Comparison of ENCODE assay signal across 1 cellular context in the genomic region with DNA sequence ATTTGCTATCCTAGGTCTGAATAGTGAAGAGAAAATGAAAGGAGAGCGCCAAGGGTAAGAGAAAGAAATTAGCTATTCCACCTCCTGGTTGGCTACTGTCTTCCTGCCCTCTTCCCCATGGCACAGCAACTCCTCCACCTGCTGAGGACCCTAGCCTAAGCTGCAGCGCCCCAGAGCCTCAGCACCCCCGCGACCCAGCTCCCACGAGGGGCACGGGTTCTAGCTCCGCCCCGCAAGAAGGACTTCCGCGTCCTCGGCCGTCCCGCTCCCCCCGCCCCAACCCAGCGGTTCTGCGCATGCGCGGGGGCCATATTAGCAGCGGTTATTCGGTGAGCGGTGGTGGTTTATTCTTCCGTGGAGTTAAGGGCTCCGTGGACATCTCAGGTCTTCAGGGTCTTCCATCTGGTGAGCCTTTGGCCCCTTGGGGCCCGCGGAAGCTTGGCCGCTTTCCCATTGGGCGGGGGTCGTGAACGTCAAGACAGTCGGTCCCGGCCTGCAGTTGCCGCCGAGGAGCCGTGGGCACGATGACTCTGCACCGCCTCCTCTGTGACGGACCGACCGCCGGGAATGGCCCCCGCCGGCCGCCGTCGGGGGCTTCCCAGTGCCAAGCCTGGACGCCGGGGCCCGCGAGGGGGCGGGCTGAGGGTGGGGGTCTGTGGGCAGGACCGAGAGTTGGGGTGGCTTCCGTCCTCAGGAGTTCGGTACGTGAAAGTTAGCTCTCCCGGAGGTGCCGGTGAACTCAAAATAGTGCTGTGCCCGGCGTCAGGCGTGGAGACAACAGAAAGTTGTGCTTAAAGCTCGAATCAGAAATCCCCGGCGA.
TF ChIP-seq lines count a peak whose summit lies in the region.

A gene (plus strand): TSS at position 310 of the 820 bp plus-strand sequence. CDS start 1,484 bp downstream, outside the sequence.

TF ChIP-seq in HepG2, 621 proteins besides CTCF, POLR2A, EP300 and RAD21 (continued from another document and continues in another):
- TF ChIP-seq, protein P1, sequence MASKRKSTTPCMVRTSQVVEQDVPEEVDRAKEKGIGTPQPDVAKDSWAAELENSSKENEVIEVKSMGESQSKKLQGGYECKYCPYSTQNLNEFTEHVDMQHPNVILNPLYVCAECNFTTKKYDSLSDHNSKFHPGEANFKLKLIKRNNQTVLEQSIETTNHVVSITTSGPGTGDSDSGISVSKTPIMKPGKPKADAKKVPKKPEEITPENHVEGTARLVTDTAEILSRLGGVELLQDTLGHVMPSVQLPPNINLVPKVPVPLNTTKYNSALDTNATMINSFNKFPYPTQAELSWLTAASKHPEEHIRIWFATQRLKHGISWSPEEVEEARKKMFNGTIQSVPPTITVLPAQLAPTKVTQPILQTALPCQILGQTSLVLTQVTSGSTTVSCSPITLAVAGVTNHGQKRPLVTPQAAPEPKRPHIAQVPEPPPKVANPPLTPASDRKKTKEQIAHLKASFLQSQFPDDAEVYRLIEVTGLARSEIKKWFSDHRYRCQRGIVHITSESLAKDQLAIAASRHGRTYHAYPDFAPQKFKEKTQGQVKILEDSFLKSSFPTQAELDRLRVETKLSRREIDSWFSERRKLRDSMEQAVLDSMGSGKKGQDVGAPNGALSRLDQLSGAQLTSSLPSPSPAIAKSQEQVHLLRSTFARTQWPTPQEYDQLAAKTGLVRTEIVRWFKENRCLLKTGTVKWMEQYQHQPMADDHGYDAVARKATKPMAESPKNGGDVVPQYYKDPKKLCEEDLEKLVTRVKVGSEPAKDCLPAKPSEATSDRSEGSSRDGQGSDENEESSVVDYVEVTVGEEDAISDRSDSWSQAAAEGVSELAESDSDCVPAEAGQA (IDR thresholded peaks at IDR 0.05; ENCODE audit: low read depth): no peak; the same call in 1 of the 2 replicates
- TF ChIP-seq, protein P1 (CRISPR knock-in tag; IDR thresholded peaks at IDR 0.05; ENCODE audit: borderline replicate concordance): 0 out of 2 replicates have a peak, but pooled peaks have one; percentile 35
- TF ChIP-seq SNAI1 (CRISPR knock-in tag; IDR thresholded peaks at IDR 0.05; ENCODE audit: borderline replicate concordance) (no peak), ZNF761 (CRISPR knock-in tag; conservative IDR thresholded peaks at IDR 0.05) (no peak), SMAD1 (CRISPR knock-in tag; IDR thresholded peaks at IDR 0.05; ENCODE audit: borderline replicate concordance, low read depth) (peak; percentile 37; the same call in 1 of the 2 replicates), HMG20A (CRISPR knock-in tag; IDR thresholded peaks at IDR 0.05; ENCODE audit: borderline replicate concordance) (no peak), ZBTB3 (CRISPR knock-in tag; IDR thresholded peaks at IDR 0.05; ENCODE audit: borderline replicate concordance, low read depth) (no peak), ZNF747 (CRISPR knock-in tag; IDR thresholded peaks at IDR 0.05; ENCODE audit: borderline replicate concordance) (peak; percentile 87), SMAD9 (CRISPR knock-in tag; IDR thresholded peaks at IDR 0.05) (0 out of 2 replicates have a peak, but pooled peaks have one; percentile 48), NFE2L2 (IDR thresholded peaks at IDR 0.05; ENCODE audit: low read length) (no peak), ZNF543 (CRISPR knock-in tag; IDR thresholded peaks at IDR 0.05) (0 out of 2 replicates have a peak, but pooled peaks have one; percentile 8), SAP130 (CRISPR knock-in tag; IDR thresholded peaks at IDR 0.05; ENCODE audit: low read depth) (peak; percentile 79), ZNF670 (CRISPR knock-in tag; IDR thresholded peaks at IDR 0.05; ENCODE audit: borderline replicate concordance) (0 out of 2 replicates have a peak, but pooled peaks have one; percentile 71), KDM2A (CRISPR knock-in tag; IDR thresholded peaks at IDR 0.05; ENCODE audit: borderline replicate concordance, low read depth) (peak; percentile 89; the same call in 1 of the 2 replicates), MLLT10 (CRISPR knock-in tag; IDR thresholded peaks at IDR 0.05) (no peak), ZNF619 (CRISPR knock-in tag; IDR thresholded peaks at IDR 0.05) (no peak; the same call in 1 of the 2 replicates), ZNF766 (CRISPR knock-in tag; IDR thresholded peaks at IDR 0.05; ENCODE audit: borderline replicate concordance) (no peak), RORA (CRISPR knock-in tag; IDR thresholded peaks at IDR 0.05) (no peak), TRIM24 (CRISPR knock-in tag; IDR thresholded peaks at IDR 0.05) (no peak), ZNF24 (IDR thresholded peaks at IDR 0.05) (no peak), ZFX (CRISPR knock-in tag; IDR thresholded peaks at IDR 0.05; ENCODE audit: low read depth) (peak; percentile 92), AGO1 (IDR thresholded peaks at IDR 0.05; ENCODE audit: low read depth, low read length, poor library complexity, severe bottlenecking) (no peak), FLYWCH1 (CRISPR knock-in tag; IDR thresholded peaks at IDR 0.05) (no peak), ARNT (IDR thresholded peaks at IDR 0.05) (no peak), ZNF572 (CRISPR knock-in tag; IDR thresholded peaks at IDR 0.05) (peak; percentile 37; the same call in 1 of the 2 replicates), ZNF546 (CRISPR knock-in tag; conservative IDR thresholded peaks at IDR 0.05) (peak; percentile 71; the same call in 1 of the 2 replicates), ZSCAN25 (CRISPR knock-in tag; IDR thresholded peaks at IDR 0.05) (0 out of 2 replicates have a peak, but pooled peaks have one; percentile 24), MAFG (CRISPR knock-in tag; IDR thresholded peaks at IDR 0.05) (no peak)
- TF ChIP-seq, protein P2, sequence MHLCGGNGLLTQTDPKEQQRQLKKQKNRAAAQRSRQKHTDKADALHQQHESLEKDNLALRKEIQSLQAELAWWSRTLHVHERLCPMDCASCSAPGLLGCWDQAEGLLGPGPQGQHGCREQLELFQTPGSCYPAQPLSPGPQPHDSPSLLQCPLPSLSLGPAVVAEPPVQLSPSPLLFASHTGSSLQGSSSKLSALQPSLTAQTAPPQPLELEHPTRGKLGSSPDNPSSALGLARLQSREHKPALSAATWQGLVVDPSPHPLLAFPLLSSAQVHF (CRISPR knock-in tag; IDR thresholded peaks at IDR 0.05): peak; percentile 33; the same call in 1 of the 2 replicates
- TF ChIP-seq, protein P3, sequence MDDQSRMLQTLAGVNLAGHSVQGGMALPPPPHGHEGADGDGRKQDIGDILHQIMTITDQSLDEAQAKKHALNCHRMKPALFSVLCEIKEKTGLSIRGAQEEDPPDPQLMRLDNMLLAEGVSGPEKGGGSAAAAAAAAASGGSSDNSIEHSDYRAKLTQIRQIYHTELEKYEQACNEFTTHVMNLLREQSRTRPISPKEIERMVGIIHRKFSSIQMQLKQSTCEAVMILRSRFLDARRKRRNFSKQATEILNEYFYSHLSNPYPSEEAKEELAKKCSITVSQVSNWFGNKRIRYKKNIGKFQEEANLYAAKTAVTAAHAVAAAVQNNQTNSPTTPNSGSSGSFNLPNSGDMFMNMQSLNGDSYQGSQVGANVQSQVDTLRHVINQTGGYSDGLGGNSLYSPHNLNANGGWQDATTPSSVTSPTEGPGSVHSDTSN (CRISPR knock-in tag; IDR thresholded peaks at IDR 0.05; ENCODE audit: borderline replicate concordance): no peak
- TF ChIP-seq, protein P4, sequence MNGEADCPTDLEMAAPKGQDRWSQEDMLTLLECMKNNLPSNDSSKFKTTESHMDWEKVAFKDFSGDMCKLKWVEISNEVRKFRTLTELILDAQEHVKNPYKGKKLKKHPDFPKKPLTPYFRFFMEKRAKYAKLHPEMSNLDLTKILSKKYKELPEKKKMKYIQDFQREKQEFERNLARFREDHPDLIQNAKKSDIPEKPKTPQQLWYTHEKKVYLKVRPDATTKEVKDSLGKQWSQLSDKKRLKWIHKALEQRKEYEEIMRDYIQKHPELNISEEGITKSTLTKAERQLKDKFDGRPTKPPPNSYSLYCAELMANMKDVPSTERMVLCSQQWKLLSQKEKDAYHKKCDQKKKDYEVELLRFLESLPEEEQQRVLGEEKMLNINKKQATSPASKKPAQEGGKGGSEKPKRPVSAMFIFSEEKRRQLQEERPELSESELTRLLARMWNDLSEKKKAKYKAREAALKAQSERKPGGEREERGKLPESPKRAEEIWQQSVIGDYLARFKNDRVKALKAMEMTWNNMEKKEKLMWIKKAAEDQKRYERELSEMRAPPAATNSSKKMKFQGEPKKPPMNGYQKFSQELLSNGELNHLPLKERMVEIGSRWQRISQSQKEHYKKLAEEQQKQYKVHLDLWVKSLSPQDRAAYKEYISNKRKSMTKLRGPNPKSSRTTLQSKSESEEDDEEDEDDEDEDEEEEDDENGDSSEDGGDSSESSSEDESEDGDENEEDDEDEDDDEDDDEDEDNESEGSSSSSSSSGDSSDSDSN (CRISPR knock-in tag; IDR thresholded peaks at IDR 0.05): peak; percentile 74
- TF ChIP-seq, protein P5, sequence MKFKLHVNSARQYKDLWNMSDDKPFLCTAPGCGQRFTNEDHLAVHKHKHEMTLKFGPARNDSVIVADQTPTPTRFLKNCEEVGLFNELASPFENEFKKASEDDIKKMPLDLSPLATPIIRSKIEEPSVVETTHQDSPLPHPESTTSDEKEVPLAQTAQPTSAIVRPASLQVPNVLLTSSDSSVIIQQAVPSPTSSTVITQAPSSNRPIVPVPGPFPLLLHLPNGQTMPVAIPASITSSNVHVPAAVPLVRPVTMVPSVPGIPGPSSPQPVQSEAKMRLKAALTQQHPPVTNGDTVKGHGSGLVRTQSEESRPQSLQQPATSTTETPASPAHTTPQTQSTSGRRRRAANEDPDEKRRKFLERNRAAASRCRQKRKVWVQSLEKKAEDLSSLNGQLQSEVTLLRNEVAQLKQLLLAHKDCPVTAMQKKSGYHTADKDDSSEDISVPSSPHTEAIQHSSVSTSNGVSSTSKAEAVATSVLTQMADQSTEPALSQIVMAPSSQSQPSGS (CRISPR knock-in tag; IDR thresholded peaks at IDR 0.05): no peak; the same call in 1 of the 2 replicates
- TF ChIP-seq, protein P6, sequence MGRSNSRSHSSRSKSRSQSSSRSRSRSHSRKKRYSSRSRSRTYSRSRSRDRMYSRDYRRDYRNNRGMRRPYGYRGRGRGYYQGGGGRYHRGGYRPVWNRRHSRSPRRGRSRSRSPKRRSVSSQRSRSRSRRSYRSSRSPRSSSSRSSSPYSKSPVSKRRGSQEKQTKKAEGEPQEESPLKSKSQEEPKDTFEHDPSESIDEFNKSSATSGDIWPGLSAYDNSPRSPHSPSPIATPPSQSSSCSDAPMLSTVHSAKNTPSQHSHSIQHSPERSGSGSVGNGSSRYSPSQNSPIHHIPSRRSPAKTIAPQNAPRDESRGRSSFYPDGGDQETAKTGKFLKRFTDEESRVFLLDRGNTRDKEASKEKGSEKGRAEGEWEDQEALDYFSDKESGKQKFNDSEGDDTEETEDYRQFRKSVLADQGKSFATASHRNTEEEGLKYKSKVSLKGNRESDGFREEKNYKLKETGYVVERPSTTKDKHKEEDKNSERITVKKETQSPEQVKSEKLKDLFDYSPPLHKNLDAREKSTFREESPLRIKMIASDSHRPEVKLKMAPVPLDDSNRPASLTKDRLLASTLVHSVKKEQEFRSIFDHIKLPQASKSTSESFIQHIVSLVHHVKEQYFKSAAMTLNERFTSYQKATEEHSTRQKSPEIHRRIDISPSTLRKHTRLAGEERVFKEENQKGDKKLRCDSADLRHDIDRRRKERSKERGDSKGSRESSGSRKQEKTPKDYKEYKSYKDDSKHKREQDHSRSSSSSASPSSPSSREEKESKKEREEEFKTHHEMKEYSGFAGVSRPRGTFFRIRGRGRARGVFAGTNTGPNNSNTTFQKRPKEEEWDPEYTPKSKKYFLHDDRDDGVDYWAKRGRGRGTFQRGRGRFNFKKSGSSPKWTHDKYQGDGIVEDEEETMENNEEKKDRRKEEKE (IDR thresholded peaks at IDR 0.05): no peak
- TF ChIP-seq, protein P7, sequence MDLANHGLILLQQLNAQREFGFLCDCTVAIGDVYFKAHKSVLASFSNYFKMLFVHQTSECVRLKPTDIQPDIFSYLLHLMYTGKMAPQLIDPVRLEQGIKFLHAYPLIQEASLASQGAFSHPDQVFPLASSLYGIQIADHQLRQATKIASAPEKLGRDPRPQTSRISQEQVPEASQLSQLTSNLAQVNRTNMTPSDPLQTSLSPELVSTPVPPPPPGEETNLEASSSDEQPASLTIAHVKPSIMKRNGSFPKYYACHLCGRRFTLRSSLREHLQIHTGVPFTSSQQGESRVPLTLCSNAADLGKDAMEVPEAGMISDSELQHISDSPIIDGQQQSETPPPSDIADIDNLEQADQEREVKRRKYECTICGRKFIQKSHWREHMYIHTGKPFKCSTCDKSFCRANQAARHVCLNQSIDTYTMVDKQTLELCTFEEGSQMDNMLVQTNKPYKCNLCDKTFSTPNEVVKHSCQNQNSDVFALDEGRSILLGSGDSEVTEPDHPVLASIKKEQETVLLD (CRISPR knock-in tag; IDR thresholded peaks at IDR 0.05; ENCODE audit: low read depth): peak; percentile 64; the same call in 1 of the 2 replicates
- TF ChIP-seq, protein P8, sequence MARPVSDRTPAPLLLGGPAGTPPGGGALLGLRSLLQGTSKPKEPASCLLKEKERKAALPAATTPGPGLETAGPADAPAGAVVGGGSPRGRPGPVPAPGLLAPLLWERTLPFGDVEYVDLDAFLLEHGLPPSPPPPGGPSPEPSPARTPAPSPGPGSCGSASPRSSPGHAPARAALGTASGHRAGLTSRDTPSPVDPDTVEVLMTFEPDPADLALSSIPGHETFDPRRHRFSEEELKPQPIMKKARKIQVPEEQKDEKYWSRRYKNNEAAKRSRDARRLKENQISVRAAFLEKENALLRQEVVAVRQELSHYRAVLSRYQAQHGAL (CRISPR knock-in tag; IDR thresholded peaks at IDR 0.05; ENCODE audit: not compliant biosample characterization): no peak
- TF ChIP-seq, protein P9, sequence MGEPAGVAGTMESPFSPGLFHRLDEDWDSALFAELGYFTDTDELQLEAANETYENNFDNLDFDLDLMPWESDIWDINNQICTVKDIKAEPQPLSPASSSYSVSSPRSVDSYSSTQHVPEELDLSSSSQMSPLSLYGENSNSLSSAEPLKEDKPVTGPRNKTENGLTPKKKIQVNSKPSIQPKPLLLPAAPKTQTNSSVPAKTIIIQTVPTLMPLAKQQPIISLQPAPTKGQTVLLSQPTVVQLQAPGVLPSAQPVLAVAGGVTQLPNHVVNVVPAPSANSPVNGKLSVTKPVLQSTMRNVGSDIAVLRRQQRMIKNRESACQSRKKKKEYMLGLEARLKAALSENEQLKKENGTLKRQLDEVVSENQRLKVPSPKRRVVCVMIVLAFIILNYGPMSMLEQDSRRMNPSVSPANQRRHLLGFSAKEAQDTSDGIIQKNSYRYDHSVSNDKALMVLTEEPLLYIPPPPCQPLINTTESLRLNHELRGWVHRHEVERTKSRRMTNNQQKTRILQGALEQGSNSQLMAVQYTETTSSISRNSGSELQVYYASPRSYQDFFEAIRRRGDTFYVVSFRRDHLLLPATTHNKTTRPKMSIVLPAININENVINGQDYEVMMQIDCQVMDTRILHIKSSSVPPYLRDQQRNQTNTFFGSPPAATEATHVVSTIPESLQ (CRISPR knock-in tag; conservative IDR thresholded peaks at IDR 0.05): 0 out of 2 replicates have a peak, but pooled peaks have one; percentile 34
